ENCODE assay signal across 1 cellular context in the genomic region with DNA sequence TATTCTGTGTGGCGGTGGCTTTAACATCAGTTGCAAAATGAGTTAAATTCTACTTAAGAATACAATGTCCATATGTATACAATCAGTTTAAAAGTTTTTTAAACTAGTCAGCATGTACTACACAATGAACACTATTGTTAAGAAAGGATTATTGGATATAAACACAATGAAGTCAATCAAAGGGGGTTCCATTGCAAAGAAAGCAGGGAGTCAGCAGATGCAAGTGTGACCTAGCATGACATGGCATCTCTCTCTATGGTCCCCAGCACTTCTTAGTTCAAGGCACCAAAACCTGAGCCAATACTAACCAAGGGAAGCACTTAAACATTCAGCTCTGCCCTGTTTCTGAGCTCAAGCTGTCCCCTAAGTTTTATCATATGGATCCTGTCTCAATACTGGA.
TF ChIP-seq lines count a peak whose summit lies in the region.

No MANE protein-coding gene starts in this region.

TF ChIP-seq in K562, 482 proteins besides CTCF, POLR2A, EP300 and RAD21 (continued from another document):
- TF ChIP-seq, protein P1, sequence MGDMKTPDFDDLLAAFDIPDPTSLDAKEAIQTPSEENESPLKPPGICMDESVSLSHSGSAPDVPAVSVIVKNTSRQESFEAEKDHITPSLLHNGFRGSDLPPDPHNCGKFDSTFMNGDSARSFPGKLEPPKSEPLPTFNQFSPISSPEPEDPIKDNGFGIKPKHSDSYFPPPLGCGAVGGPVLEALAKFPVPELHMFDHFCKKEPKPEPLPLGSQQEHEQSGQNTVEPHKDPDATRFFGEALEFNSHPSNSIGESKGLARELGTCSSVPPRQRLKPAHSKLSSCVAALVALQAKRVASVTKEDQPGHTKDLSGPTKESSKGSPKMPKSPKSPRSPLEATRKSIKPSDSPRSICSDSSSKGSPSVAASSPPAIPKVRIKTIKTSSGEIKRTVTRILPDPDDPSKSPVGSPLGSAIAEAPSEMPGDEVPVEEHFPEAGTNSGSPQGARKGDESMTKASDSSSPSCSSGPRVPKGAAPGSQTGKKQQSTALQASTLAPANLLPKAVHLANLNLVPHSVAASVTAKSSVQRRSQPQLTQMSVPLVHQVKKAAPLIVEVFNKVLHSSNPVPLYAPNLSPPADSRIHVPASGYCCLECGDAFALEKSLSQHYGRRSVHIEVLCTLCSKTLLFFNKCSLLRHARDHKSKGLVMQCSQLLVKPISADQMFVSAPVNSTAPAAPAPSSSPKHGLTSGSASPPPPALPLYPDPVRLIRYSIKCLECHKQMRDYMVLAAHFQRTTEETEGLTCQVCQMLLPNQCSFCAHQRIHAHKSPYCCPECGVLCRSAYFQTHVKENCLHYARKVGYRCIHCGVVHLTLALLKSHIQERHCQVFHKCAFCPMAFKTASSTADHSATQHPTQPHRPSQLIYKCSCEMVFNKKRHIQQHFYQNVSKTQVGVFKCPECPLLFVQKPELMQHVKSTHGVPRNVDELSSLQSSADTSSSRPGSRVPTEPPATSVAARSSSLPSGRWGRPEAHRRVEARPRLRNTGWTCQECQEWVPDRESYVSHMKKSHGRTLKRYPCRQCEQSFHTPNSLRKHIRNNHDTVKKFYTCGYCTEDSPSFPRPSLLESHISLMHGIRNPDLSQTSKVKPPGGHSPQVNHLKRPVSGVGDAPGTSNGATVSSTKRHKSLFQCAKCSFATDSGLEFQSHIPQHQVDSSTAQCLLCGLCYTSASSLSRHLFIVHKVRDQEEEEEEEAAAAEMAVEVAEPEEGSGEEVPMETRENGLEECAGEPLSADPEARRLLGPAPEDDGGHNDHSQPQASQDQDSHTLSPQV (IDR thresholded peaks at IDR 0.05): no peak
- TF ChIP-seq MAFF (IDR thresholded peaks at IDR 0.05; ENCODE audit: low read length) (peak; percentile 10; the same call in 1 of the 2 replicates), NFE2L1 (tag; IDR thresholded peaks at IDR 0.05; ENCODE audit: borderline replicate concordance, low read depth) (0 out of 2 replicates have a peak, but pooled peaks have one; percentile 14), FOXA1 (IDR thresholded peaks at IDR 0.05; ENCODE audit: borderline replicate concordance) (no peak), FOXK2 (conservative IDR thresholded peaks at IDR 0.05 in 1 of 2, IDR thresholded peaks at IDR 0.05 in 1 of 2; ENCODE audit: low read depth in 2 of 2) (no peak), HNRNPK (IDR thresholded peaks at IDR 0.05; ENCODE audit: low read depth, low read length, poor library complexity, severe bottlenecking) (no peak), FOXA3 (CRISPR knock-in tag; conservative IDR thresholded peaks at IDR 0.05 in 1 of 2, IDR thresholded peaks at IDR 0.05 in 1 of 2) (no peak), HDAC2 (IDR thresholded peaks at IDR 0.05) (no peak), ZNF280A (IDR thresholded peaks at IDR 0.05; ENCODE audit: low read depth, partially characterized antibody) (no peak), SMARCC2 (IDR thresholded peaks at IDR 0.05; ENCODE audit: low read depth) (no peak), MBD2 (IDR thresholded peaks at IDR 0.05; ENCODE audit: borderline replicate concordance, low read depth) (no peak), ZNF174 (CRISPR knock-in tag; IDR thresholded peaks at IDR 0.05) (no peak), ZNF561 (CRISPR knock-in tag; conservative IDR thresholded peaks at IDR 0.05) (no peak), NFE2 (IDR thresholded peaks at IDR 0.05; ENCODE audit: low read depth) (peak; percentile 80)
